ENCODE assay signal across 8 cellular contexts in genomic region chr19:48330012-48330681, GRCh38. TPM values are rescaled to one million over a fixed set of nuclear protein-coding genes. Genes with fewer than 3 reads are reported as not detected.
DNase-seq lines count a peak whose midpoint lies in the region; ATAC-seq and TF ChIP-seq lines count a peak whose summit lies in the region.

No MANE protein-coding gene starts in this region.

- H4K91ac ChIP-seq in mesenchymal stem cell (ENCODE audit: low read length): no peak overlapping the region

- H3K4me3 Mint-ChIP-seq in Caco-2 (ENCODE audit: unreplicated experiment): peak overlapping the region; percentile 77

- POLR2A ChIA-PET in Caco-2 (lab: Charles Lee): interaction anchor here (0.5 to 0.6 kb wide), 4 partner anchors 33 to 941 kb away, joined by 3 to 8 read pairs (median 4); partner anchors contain the start of gene TMEM143

- no peaks in the 10 kb centered on the region for H3K36me3 ChIP-seq in Caco-2 (ENCODE audit: control insufficient read depth, insufficient read depth, low read length)
- peaks cover 39 to 52% of the 10 kb centered on the region in 2 experiments for H3K36me3 ChIP-seq in mesenchymal stem cell (ENCODE audit: control insufficient read depth in 1 of 2, insufficient read depth in 2 of 2, low read depth in 1 of 2, low read length in 2 of 2)

- H2AK5ac ChIP-seq in mesenchymal stem cell (ENCODE audit: low read length, severe bottlenecking): no peak overlapping the region

- no peak overlapping the region for H2AFZ ChIP-seq in mesenchymal stem cell (ENCODE audit: low read depth, low read length)

- H3K27ac Mint-ChIP-seq in Caco-2 (ENCODE audit: unreplicated experiment): peak overlapping the region; percentile 87

- no peaks in the 10 kb centered on the region for H3K27me3 Mint-ChIP-seq in Caco-2 (ENCODE audit: insufficient read depth, unreplicated experiment)

- no peak overlapping the region for H2BK12ac ChIP-seq in mesenchymal stem cell (ENCODE audit: low read length in 2 of 2)

- H3K4me1 ChIP-seq in Caco-2 (peaks cover 14% of the 10 kb centered on the region), mesenchymal stem cell (ENCODE audit: control insufficient read depth, insufficient read depth, low read depth, low read length) (peaks cover 29% of the 10 kb centered on the region)

- H3K4ac ChIP-seq in mesenchymal stem cell (ENCODE audit: low read depth in 1 of 2, low read length in 2 of 2): no peak overlapping the region

- H2BK120ac ChIP-seq in mesenchymal stem cell (ENCODE audit: low read depth, low read length): no peak overlapping the region

- CTCF ChIA-PET in Caco-2 (lab: Charles Lee): interaction anchor here (0.6 to 2.0 kb wide), 6 partner anchors 9 to 798 kb away, joined by 3 to 13 read pairs (median 4); partner anchors contain the start of genes SYNGR4 and TMEM143

- H2BK5ac ChIP-seq in mesenchymal stem cell (ENCODE audit: low read depth, low read length, poor library complexity, severe bottlenecking): no peak overlapping the region

- no peaks in the 10 kb centered on the region for H3K9me3 ChIP-seq in Caco-2
- no peaks in the 10 kb centered on the region for H3K9me3 ChIP-seq in mesenchymal stem cell (ENCODE audit: control insufficient read depth, low read length)

- H3K4me2 ChIP-seq in mesenchymal stem cell (ENCODE audit: low read length, poor library complexity, severe bottlenecking): no peak overlapping the region

- peaks cover 9% of the 10 kb centered on the region for H3K79me1 ChIP-seq in mesenchymal stem cell (replicated peaks; ENCODE audit: low read length, poor library complexity, severe bottlenecking)

- H3K23ac ChIP-seq in mesenchymal stem cell (ENCODE audit: low read length in 2 of 2): peak overlapping the region in 1 of 2 experiments; percentile 61

- BruUV-seq in Caco-2 (replicated peaks; lab: Mats Ljungman, UMichigan): no TSS peak

- ATAC-seq in HG02610 (IDR thresholded peaks at IDR 0.05; ENCODE audit: unreplicated experiment) (peak; percentile 22), GM19328 (IDR thresholded peaks at IDR 0.05; ENCODE audit: unreplicated experiment) (no peak)

- peak overlapping the region in 1 of 2 experiments; percentile 25 for H3K18ac ChIP-seq in mesenchymal stem cell (ENCODE audit: low read depth in 1 of 2, low read length in 2 of 2)

- DNase-seq in Caco-2 (peak; percentile 94), NCI-H2196 treated with DMSO at 0.1 percent for 48 hours (lab: John Stamatoyannopoulos, UW; ENCODE audit: unreplicated experiment) (peak; percentile 94), dermis blood vessel endothelial cell (peak; percentile 91), mesenchymal stem cell (peak; percentile 50)
- DNase-seq in activated CD4-positive, alpha-beta T cell treated with anti-CD3 and anti-CD28 coated beads, Interleukin-2, amount 50 U/mL, for 4 hours: peak; percentile 70 to 73
- DNase-seq in stimulated activated CD8-positive, alpha-beta memory T cell treated with anti-CD3 and anti-CD28 coated beads, Interleukin-15, amount 100 ng/mL, for 24 hours (ENCODE audit: low read depth): peak; percentile 53

- H3K9ac ChIP-seq in mesenchymal stem cell (ENCODE audit: low read length): no peak overlapping the region

- H3K4me3 ChIP-seq in Caco-2 (ENCODE audit: low read depth, low read length): peak overlapping the region; percentile 52
- peak overlapping the region in 1 of 2 experiments; percentile 69 for H3K4me3 ChIP-seq in mesenchymal stem cell (ENCODE audit: insufficient read depth in 1 of 2, low read depth in 1 of 2, low read length in 2 of 2)

- H2BK15ac ChIP-seq in mesenchymal stem cell (ENCODE audit: low read depth, poor library complexity, severe bottlenecking): no peak overlapping the region

- H3K27me3 ChIP-seq in Caco-2 (replicated peaks; ENCODE audit: control insufficient read depth, insufficient read depth, low read length): no peaks in the 10 kb centered on the region
- H3K27me3 ChIP-seq in mesenchymal stem cell (ENCODE audit: control insufficient read depth in 1 of 2, insufficient read depth in 1 of 2, low read length in 2 of 2): no peaks in the 10 kb centered on the region

- H3K36me3 Mint-ChIP-seq in Caco-2 (ENCODE audit: insufficient read depth, unreplicated experiment): peaks cover 75% of the 10 kb centered on the region

- no peak overlapping the region for H3K14ac ChIP-seq in mesenchymal stem cell (ENCODE audit: low read length in 2 of 2)

- no peak overlapping the region for H3K27ac ChIP-seq in mesenchymal stem cell (ENCODE audit: low read length, poor library complexity, severe bottlenecking)

- peaks cover 37% of the 10 kb centered on the region for H3K4me1 Mint-ChIP-seq in Caco-2 (ENCODE audit: low read depth, unreplicated experiment)

- no peak overlapping the region for H4K8ac ChIP-seq in mesenchymal stem cell (ENCODE audit: low read length)

- 39% methylated on average over 41 of the region's 41 CpGs for WGBS in mesenchymal stem cell

- no peaks in the 10 kb centered on the region for H3K9me3 Mint-ChIP-seq in Caco-2 (ENCODE audit: unreplicated experiment)

- TF ChIP-seq CTCF in Caco-2 (IDR thresholded peaks at IDR 0.05; ENCODE audit: insufficient read depth in 1 of 2, low read depth in 1 of 2, low read length in 1 of 2, severe bottlenecking in 1 of 2, unreplicated experiment in 1 of 2): peak; percentile 15 to 16

- intact Hi-C loops in Caco-2 (cut with micrococcal nuclease; ENCODE audit: unreplicated experiment): loop anchor here (1.0 to 5.0 kb wide), 3 partner anchors 33 to 257 kb away; partner anchors contain the start of gene TMEM143

RNA-seq across cellular contexts. Expression of gene EMP3, which starts 4.8 kb away (rescaled TPM):
- total RNA-seq in Caco-2 (2022) (6.8 and 11.3 TPM in 2 replicates), dermis blood vessel endothelial cell (4.0 and 7.3 TPM in 2 replicates)
- 450 TPM for polyA plus RNA-seq in mesenchymal stem cell (2013, experiment 1 of 2)
- polyA plus RNA-seq in mesenchymal stem cell (2013, experiment 2 of 2): 450 TPM

RNA-seq across cellular contexts. Expression of gene TMEM143, which starts 33.6 kb away (rescaled TPM):
- total RNA-seq in Caco-2 (2022): 20.4 and 24.4 TPM in 2 replicates
- 1.9 and 3.8 TPM in 2 replicates for total RNA-seq in dermis blood vessel endothelial cell
- 3.7 TPM for polyA plus RNA-seq in mesenchymal stem cell (2013, experiment 1 of 2)
- 3.8 TPM for polyA plus RNA-seq in mesenchymal stem cell (2013, experiment 2 of 2)

RNA-seq across cellular contexts. Expression of gene SYNGR4, which starts 34.0 kb away (rescaled TPM):
- total RNA-seq in Caco-2 (2022) (0.32 TPM in 1 of 2 replicates, not detected in the other), dermis blood vessel endothelial cell (not detected in 2 replicates)
- polyA plus RNA-seq in mesenchymal stem cell (2013, experiment 1 of 2): not detected
- not detected for polyA plus RNA-seq in mesenchymal stem cell (2013, experiment 2 of 2)
